15 cellular contexts compared by ENCODE assay signal in genomic region chr6:63805345-63805744, GRCh38.
DNase-seq lines count a peak whose midpoint lies in the region; ATAC-seq, FAIRE-seq and TF ChIP-seq lines count a peak whose summit lies in the region.
"Had no signal": no experiment of that assay in that cellular context is flagged by ENCODE, and none has a peak within 500 bp of the region (broad histone marks: within the 10 kb centered on the region; RNA-seq: fewer than 3 reads in every experiment).

No MANE protein-coding gene starts in this region.

- no peaks in the 10 kb centered on the region for H3K27me3 ChIP-seq in PC-9 (ENCODE audit: insufficient read depth, low read depth)
- H3K27me3 ChIP-seq in esophagus squamous epithelium: no peaks in the 10 kb centered on the region
- H3K27me3 ChIP-seq in neutrophil: no peaks in the 10 kb centered on the region
- H3K27me3 ChIP-seq: testis had no signal

- peaks cover 25% of the 10 kb centered on the region for H3F3A ChIP-seq in PC-9 (ENCODE audit: insufficient read depth, low read depth)

- no peak overlapping the region for H3K4me3 ChIP-seq in A549
- no peak overlapping the region for H3K4me3 ChIP-seq in PC-9
- no peak overlapping the region for H3K4me3 ChIP-seq in esophagus squamous epithelium
- peak overlapping the region; percentile 70 for H3K4me3 ChIP-seq in neutrophil (ENCODE audit: low read depth in 1 of 2, low read length in 1 of 2)
- H3K4me3 ChIP-seq: testis had no signal

- H3K27ac ChIP-seq in A549 (peak overlapping the region; percentile 84 to 85), PC-9 (peak overlapping the region; percentile 87), esophagus squamous epithelium (peak overlapping the region; percentile 40 to 80 (median 68)), neutrophil (peak overlapping the region; percentile 97)
- H3K27ac ChIP-seq: testis had no signal

- intact Hi-C loops in PC-9 (cut with micrococcal nuclease; ENCODE audit: unreplicated experiment): no loop called here
- intact Hi-C loops in esophagus squamous epithelium (cut with DNase I): no loop called here
- intact Hi-C loops in posterior vena cava (cut with DNase I): no loop called here

- H3K36me3 ChIP-seq in PC-9 (ENCODE audit: low read depth) (no peaks in the 10 kb centered on the region), esophagus squamous epithelium (no peaks in the 10 kb centered on the region), neutrophil (no peaks in the 10 kb centered on the region)

- TF ChIP-seq POLR2A in A549 (IDR thresholded peaks at IDR 0.05; ENCODE audit: low read length) (no peak), esophagus squamous epithelium (IDR thresholded peaks at IDR 0.05) (no peak)

- TF ChIP-seq CTCF in A549 (IDR thresholded peaks at IDR 0.05): no peak
- TF ChIP-seq CTCF in PC-9 (conservative IDR thresholded peaks at IDR 0.05): no peak
- no peak for TF ChIP-seq CTCF in esophagus squamous epithelium (IDR thresholded peaks at IDR 0.05)
- TF ChIP-seq CTCF in neutrophil (IDR thresholded peaks at IDR 0.05): no peak

- no peaks in the 10 kb centered on the region for H4K20me1 ChIP-seq in PC-9 (ENCODE audit: insufficient read depth)

- H2AFZ ChIP-seq in PC-9: no peak overlapping the region

- no peak for DNase-seq in A549 (ENCODE audit: low read depth in 1 of 2, low spot score in 1 of 2)
- no peak for DNase-seq in PC-9
- no peak for DNase-seq in esophagus squamous epithelium (lab: John Stamatoyannopoulos, UW)
- no peak for DNase-seq in AML-193 (lab: John Stamatoyannopoulos, UW)
- no peak for DNase-seq in HTR-8/SVneo (ENCODE audit: insufficient read length, low spot score)
- DNase-seq in posterior vena cava (ENCODE audit: low spot score): no peak
- DNase-seq: ACHN; activated CD4-positive, alpha-beta T cell treated with anti-CD3 and anti-CD28 coated beads, Interleukin-2, amount 50 U/mL, for 48 hours; natural killer cell; NCI-H1092 treated with DMSO at 0.1 percent for 48 hours; stimulated activated CD4-positive, alpha-beta T cell treated with anti-CD3 and anti-CD28 coated beads, Interleukin-12 subunit alpha, Interleukin-12 subunit beta, amount 100 ng/mL, for 4 hours; testis had no signal

- no TSS peak for BruUV-seq in PC-9 (replicated peaks; lab: Mats Ljungman, UMichigan)

- no peak for TF ChIP-seq RAD21 in A549 (conservative IDR thresholded peaks at IDR 0.05 in 1 of 2, IDR thresholded peaks at IDR 0.05 in 1 of 2)

- H3K4me1 ChIP-seq in A549 (peaks cover 31% of the 10 kb centered on the region), PC-9 (replicated peaks; ENCODE audit: insufficient read depth) (peaks cover 43% of the 10 kb centered on the region), esophagus squamous epithelium (peaks cover 7 to 39% (median 14%) of the 10 kb centered on the region in 3 donors), neutrophil (ENCODE audit: control insufficient read depth in 1 of 2, insufficient read depth in 1 of 2, low read depth in 1 of 2, low read length in 1 of 2) (peaks cover 51 to 54% of the 10 kb centered on the region in 2 experiments)
- H3K4me1 ChIP-seq: testis had no signal

- ATAC-seq in A549 (no peak), HG03196 (IDR thresholded peaks at IDR 0.05; ENCODE audit: unreplicated experiment) (no peak)
- ATAC-seq: activated T-helper 17 cell treated with anti-CD3 and anti-CD28 coated beads, Interleukin-2, amount 50 U/mL, for 72 hours had no signal

- POLR2A ChIA-PET in A549 (lab: Yijun Ruan, JAX): no interaction called here
- POLR2A ChIA-PET in PC-9 (lab: Charles Lee; ENCODE audit: unreplicated experiment): no interaction called here

- TF ChIP-seq EP300 in A549 (IDR thresholded peaks at IDR 0.05): no peak

- FAIRE-seq in A549 (lab: Jason Lieb, UNC) (no peak), HTR-8/SVneo (lab: Jason Lieb, UNC) (no peak)

- CTCF ChIA-PET in A549 (lab: Yijun Ruan, JAX) (no interaction called here), PC-9 (lab: Charles Lee) (no interaction called here)

- H3K4me2 ChIP-seq in A549 (peak overlapping the region; percentile 77), PC-9 (peak overlapping the region; percentile 64)

- H3K9me3 ChIP-seq in A549 (no peaks in the 10 kb centered on the region), PC-9 (ENCODE audit: insufficient read depth, low read depth) (no peaks in the 10 kb centered on the region), esophagus squamous epithelium (no peaks in the 10 kb centered on the region), neutrophil (no peaks in the 10 kb centered on the region)
- H3K9me3 ChIP-seq: testis had no signal

- no peaks in the 10 kb centered on the region for H3K9me2 ChIP-seq in PC-9 (ENCODE audit: insufficient read depth)

- WGBS in A549 (ENCODE audit: missing lambda C conversion rate): 93% methylated on average over 3 of the region's 3 CpGs
- 35 to 52% methylated on average over 3 of the region's 3 CpGs for WGBS in esophagus squamous epithelium, 2 donors

- H3K79me2 ChIP-seq in PC-9 (ENCODE audit: low read depth): no peaks in the 10 kb centered on the region

TF ChIP-seq in A549, 52 proteins besides CTCF, POLR2A, EP300 and RAD21:
- TF ChIP-seq ZSCAN20 (CRISPR knock-in tag; IDR thresholded peaks at IDR 0.05) (no peak), EHF (CRISPR knock-in tag; IDR thresholded peaks at IDR 0.05) (no peak), RNF2 (IDR thresholded peaks at IDR 0.05; ENCODE audit: borderline replicate concordance, low read depth) (no peak), SREBF2 (IDR thresholded peaks at IDR 0.05) (no peak), HMGXB4 (CRISPR knock-in tag; IDR thresholded peaks at IDR 0.05; ENCODE audit: borderline replicate concordance) (no peak), NPAS2 (CRISPR knock-in tag; IDR thresholded peaks at IDR 0.05; ENCODE audit: borderline replicate concordance) (no peak), BCL3 (IDR thresholded peaks at IDR 0.05) (no peak), POLR2AphosphoS2 (conservative IDR thresholded peaks at IDR 0.05; ENCODE audit: low read length) (no peak), USF2 (IDR thresholded peaks at IDR 0.05) (no peak), ZNF302 (CRISPR knock-in tag; IDR thresholded peaks at IDR 0.05) (no peak), ESRRA (IDR thresholded peaks at IDR 0.05; ENCODE audit: borderline replicate concordance, low read length) (no peak), RFX5 (IDR thresholded peaks at IDR 0.05) (no peak)

Comparison
In these comparisons a context has a peak if more than half of its experiments do, and no peak if none do; other contexts are left out.
1. H3K4me3 ChIP-seq: peak in neutrophil (2 of 2); none in A549 (single experiment), PC-9 (single experiment) and esophagus squamous epithelium (0 of 4).
2. Peak in every context shown above with its lines, with median percentiles within 50 percentile points of each other: H3K27ac ChIP-seq.